Comparison of ENCODE assay signal across 8 cellular contexts in the genomic region with DNA sequence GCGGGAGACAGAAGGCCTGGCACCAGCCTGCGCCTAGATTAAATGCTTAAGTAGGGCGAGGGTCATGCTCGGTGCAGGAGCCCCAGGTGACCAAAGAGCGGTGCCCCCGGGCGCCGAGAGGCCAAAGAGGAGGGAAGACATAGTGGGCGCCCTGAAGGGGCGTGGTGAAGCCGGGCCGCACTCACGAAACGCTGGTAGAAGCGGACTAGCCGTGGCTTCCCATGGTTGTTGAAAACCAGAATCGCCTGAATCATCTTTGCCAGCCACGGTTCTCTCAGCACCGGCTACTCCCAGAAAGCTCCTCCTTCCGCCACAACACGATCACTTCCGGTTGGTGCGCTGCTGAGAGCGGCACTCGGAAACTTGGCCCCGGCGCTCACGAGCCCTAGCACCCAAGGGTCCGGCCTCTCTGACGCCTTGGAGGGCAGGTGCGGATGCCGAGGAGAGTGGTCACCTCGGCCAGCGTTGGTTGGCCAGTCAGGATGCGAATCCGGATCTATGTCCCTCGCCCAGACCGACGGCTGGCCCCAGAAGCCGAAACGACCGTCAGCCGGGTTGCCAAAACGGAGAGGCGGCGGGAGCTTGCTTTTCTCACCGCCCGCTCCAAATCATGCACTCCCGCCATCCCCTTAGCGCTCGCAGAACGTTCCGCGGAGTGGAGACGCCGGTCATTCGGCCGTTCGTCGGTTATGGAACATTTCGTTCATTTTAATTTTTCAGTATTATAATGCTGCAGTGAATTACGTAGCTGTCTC. TPM values are rescaled to one million over a fixed set of nuclear protein-coding genes. Genes with fewer than 3 reads are reported as not detected.
A peak's percentile ranks its signal among the peaks of the same experiment; 100 is the strongest.
DNase-seq lines count a peak whose midpoint lies in the region; ATAC-seq lines count a peak whose summit lies in the region.

Gene AP3S2, minus strand, starts transcription at position 299 of the 755 bp plus-strand sequence. Its CDS starts 45 bp downstream, at position 254.

- ATAC-seq in GM19467 (IDR thresholded peaks at IDR 0.05; ENCODE audit: unreplicated experiment) = peak; percentile 84
- ATAC-seq in activated CD8-positive, alpha-beta memory T cell treated with anti-CD3 and anti-CD28 coated beads, Interleukin-2, amount 10 ng/mL, durations not matched to agents 7 days and 5 days = peak; percentile 97

- H3K4me1 Mint-ChIP-seq in activated CD8-positive, alpha-beta memory T cell treated with anti-CD3 and anti-CD28 coated beads, Interleukin-2, amount 10 ng/mL, durations not matched to agents 7 days and 5 days = peaks cover 33% of the 10 kb centered on the region

- peaks cover 5% of the 10 kb centered on the region for H3K4me1 ChIP-seq in mesodermal cell (ENCODE audit: control insufficient read depth, insufficient read depth, low read length, poor library complexity, severe bottlenecking)

- H3K27ac Mint-ChIP-seq in activated CD8-positive, alpha-beta memory T cell treated with anti-CD3 and anti-CD28 coated beads, Interleukin-2, amount 10 ng/mL, durations not matched to agents 7 days and 5 days = peak within 1 kb of the TSS; percentile 95

- CTCF ChIA-PET in activated CD8-positive, alpha-beta memory T cell treated with anti-CD3 and anti-CD28 coated beads, Interleukin-2, amount 10 ng/mL, durations not matched to agents 7 days and 5 days (lab: Charles Lee) = interaction anchor here (0.6 to 2.1 kb wide), 9 partner anchors 17 to 205 kb away, joined by 3 to 14 read pairs (median 4); no protein-coding TSS in a partner anchor

- peaks cover 2% of the 10 kb centered on the region for H3K36me3 ChIP-seq in mesodermal cell (ENCODE audit: control insufficient read depth, insufficient read depth, low read length)

- H3K27me3 Mint-ChIP-seq in activated CD8-positive, alpha-beta memory T cell treated with anti-CD3 and anti-CD28 coated beads, Interleukin-2, amount 10 ng/mL, durations not matched to agents 7 days and 5 days = peaks cover 2% of the 10 kb centered on the region

- H3K9me3 ChIP-seq in mesodermal cell (ENCODE audit: control insufficient read depth, low read length) = no peaks in the 10 kb centered on the region

- H3K36me3 Mint-ChIP-seq in activated CD8-positive, alpha-beta memory T cell treated with anti-CD3 and anti-CD28 coated beads, Interleukin-2, amount 10 ng/mL, durations not matched to agents 7 days and 5 days = peaks cover 10% of the 10 kb centered on the region

- DNase-seq in CMK (ENCODE audit: low read depth) (peak; percentile 89), HS-27A (ENCODE audit: low read depth) (peak; percentile 94), NOMO-1 treated with dmso at 0.1 percent for 144 hours (lab: John Stamatoyannopoulos, UW; ENCODE audit: unreplicated experiment) (peak; percentile 91)
- peak; percentile 94 for DNase-seq in activated CD8-positive, alpha-beta memory T cell treated with anti-CD3 and anti-CD28 coated beads, Interleukin-2, amount 10 ng/mL, durations not matched to agents 7 days and 5 days
- DNase-seq in stimulated activated CD8-positive, alpha-beta memory T cell treated with anti-CD3 and anti-CD28 coated beads, Interleukin-15, amount 100 ng/mL, for 4 hours (ENCODE audit: low read depth in 2 of 2) = peak; percentile 70 to 78

- H3K4me3 Mint-ChIP-seq in activated CD8-positive, alpha-beta memory T cell treated with anti-CD3 and anti-CD28 coated beads, Interleukin-2, amount 10 ng/mL, durations not matched to agents 7 days and 5 days = peak within 1 kb of the TSS; percentile 100

- no peaks in the 10 kb centered on the region for H3K9me3 Mint-ChIP-seq in activated CD8-positive, alpha-beta memory T cell treated with anti-CD3 and anti-CD28 coated beads, Interleukin-2, amount 10 ng/mL, durations not matched to agents 7 days and 5 days (ENCODE audit: low read depth)

- 0% methylated on average over 42 to 59 of the region's 62 CpGs for WGBS in mesodermal cell (ENCODE audit: insufficient coverage in 2 of 2), 2 experiments

- in situ Hi-C loops in endometrial microvascular endothelial cells (cut with HindIII; ENCODE audit: inconsistent ontology term, low pct_unique_long_range_greater_than_20kb, low sequenced_read_pairs) = no loop called here

- H3K27ac ChIP-seq in mesodermal cell (ENCODE audit: low read depth, low read length, severe bottlenecking) = peak within 1 kb of the TSS; percentile 89

- peak within 1 kb of the TSS; percentile 89 for H3K4me3 ChIP-seq in mesodermal cell (ENCODE audit: extremely low read depth, insufficient read depth, low read length, poor library complexity, severe bottlenecking)

RNA-seq across cellular contexts. Expression of gene AP3S2, which starts in this region (rescaled TPM):
- total RNA-seq in activated CD8-positive, alpha-beta memory T cell treated with anti-CD3 and anti-CD28 coated beads, Interleukin-2, amount 10 ng/mL, durations not matched to agents 7 days and 5 days = 10 to 100 TPM; 22.2 to 26.5 TPM
- total RNA-seq in endometrial microvascular endothelial cells (ENCODE audit: inconsistent ontology term) = 52.5 TPM
- 34.7 TPM for polyA plus RNA-seq in mesodermal cell (2013, experiment 1 of 2)
- 33.9 TPM for polyA plus RNA-seq in mesodermal cell (2013, experiment 2 of 2)

Comparison
In these comparisons a context has a peak if more than half of its experiments do, and no peak if none do; other contexts are left out.
1. Peak in every context shown above with its lines: DNase-seq, ATAC-seq, H3K4me3 ChIP-seq and H3K27ac ChIP-seq.